Comparison of ENCODE assay signal across 27 cellular contexts in genomic region chr14:55233591-55233990, GRCh38. TPM values are rescaled to one million over a fixed set of nuclear protein-coding genes. Genes with fewer than 3 reads are reported as not detected.
"Had no signal": no experiment of that assay in that cellular context is flagged by ENCODE, and none has a peak within 500 bp of the region (broad histone marks: within the 10 kb centered on the region; RNA-seq: fewer than 3 reads in every experiment).

No MANE protein-coding gene starts in this region.

- DNase-seq: colonic mucosa; cortex of kidney; dermis blood vessel endothelial cell; dorsolateral prefrontal cortex; effector CD4-positive, alpha-beta T cell; effector CD8-positive, alpha-beta T cell; effector memory CD4-positive, alpha-beta T cell; effector memory CD8-positive, alpha-beta T cell; endodermal cell; erythroblast; esophagus squamous epithelium; foreskin fibroblast; foreskin keratinocyte; foreskin melanocyte; gastrocnemius medialis; glutamatergic neuron; head of caudate nucleus; heart left ventricle had no signal

- ATAC-seq: effector memory CD8-positive, alpha-beta T cell; esophagus mucosa; foreskin keratinocyte; gastrocnemius medialis; gastroesophageal sphincter had no signal

- H3K27ac ChIP-seq: colonic mucosa, coronary artery, dorsolateral prefrontal cortex, epithelial cell of prostate, esophagus muscularis mucosa, esophagus squamous epithelium, foreskin keratinocyte, gastrocnemius medialis, gastroesophageal sphincter had no signal

- H3K36me3 ChIP-seq: colonic mucosa, esophagus muscularis mucosa, esophagus squamous epithelium, gastrocnemius medialis, gastroesophageal sphincter, heart left ventricle had no signal

- H3K27me3 ChIP-seq: colonic mucosa, dorsolateral prefrontal cortex, esophagus muscularis mucosa, gastrocnemius medialis, gastroesophageal sphincter, heart left ventricle had no signal

- FAIRE-seq: colon, endometrium, endothelial cell of umbilical vein, frontal cortex had no signal

- H3K9me3 ChIP-seq: colonic mucosa, esophagus muscularis mucosa, esophagus squamous epithelium, gastrocnemius medialis, gastroesophageal sphincter, heart left ventricle had no signal

- H3K4me1 ChIP-seq: colonic mucosa, esophagus squamous epithelium, foreskin keratinocyte, gastroesophageal sphincter had no signal

- H3K4me3 ChIP-seq: colonic mucosa, coronary artery, dorsolateral prefrontal cortex, esophagus muscularis mucosa, esophagus squamous epithelium, gastrocnemius medialis, gastroesophageal sphincter, heart left ventricle had no signal

RNA-seq across cellular contexts. Expression of gene DLGAP5, which starts 42.2 kb away (rescaled TPM):
- total RNA-seq: gastrocnemius medialis had no signal
